In the genomic region with DNA sequence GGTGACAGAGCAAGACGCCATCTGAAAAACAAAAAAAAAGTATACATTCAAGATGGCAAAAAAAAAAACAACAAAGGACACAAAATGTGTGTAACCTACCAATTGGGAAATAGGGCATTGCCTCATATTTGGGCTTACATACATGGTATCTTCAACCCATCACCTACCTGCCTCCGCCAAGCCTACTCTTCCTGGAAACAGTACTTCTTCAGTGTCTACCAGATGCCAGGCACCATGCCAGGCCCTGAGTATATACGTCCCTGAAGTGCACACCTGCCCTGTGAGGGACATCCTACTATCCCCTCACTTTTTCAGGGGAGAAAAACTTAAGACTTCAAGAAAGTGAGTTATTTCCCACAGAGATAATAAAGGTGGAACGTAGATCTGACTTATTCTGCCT, we compare ENCODE assay signal across 11 cellular contexts.
DNase-seq lines count a peak whose midpoint lies in the region; ATAC-seq and TF ChIP-seq lines count a peak whose summit lies in the region.
"Had no signal": no experiment of that assay in that cellular context is flagged by ENCODE, and none has a peak within 500 bp of the region (broad histone marks: within the 10 kb centered on the region; RNA-seq: fewer than 3 reads in every experiment).

No MANE protein-coding gene starts in this region.

- no peak for ATAC-seq in HG03354 (IDR thresholded peaks at IDR 0.05; ENCODE audit: poor library complexity, severe bottlenecking, unreplicated experiment)
- ATAC-seq: naive thymus-derived CD8-positive, alpha-beta T cell had no signal

- H3K36me3 Mint-ChIP-seq in activated T-cell treated with anti-CD3 and anti-CD28 coated beads, Interleukin-2, amount 50 U/mL, for 24 hours (ENCODE audit: low read depth): peaks cover 4% of the 10 kb centered on the region
- H3K36me3 Mint-ChIP-seq: naive thymus-derived CD8-positive, alpha-beta T cell had no signal

- no peak for TF ChIP-seq POLR2A in tibial nerve (IDR thresholded peaks at IDR 0.05)

- H3K9ac ChIP-seq in mucosa of rectum (ENCODE audit: low read depth in 1 of 2, low read length in 2 of 2): no peak overlapping the region

- H3K4me3 Mint-ChIP-seq in activated T-cell treated with anti-CD3 and anti-CD28 coated beads, Interleukin-2, amount 50 U/mL, for 24 hours: no peak overlapping the region
- H3K4me3 Mint-ChIP-seq: naive thymus-derived CD8-positive, alpha-beta T cell had no signal

- H3K36me3 ChIP-seq in mucosa of rectum (ENCODE audit: control insufficient read depth in 2 of 2, insufficient read depth in 2 of 2, low read length in 2 of 2) (no peaks in the 10 kb centered on the region), tibial nerve (no peaks in the 10 kb centered on the region)

- no peak for TF ChIP-seq CTCF in tibial nerve (IDR thresholded peaks at IDR 0.05)

- H3K27me3 Mint-ChIP-seq in activated T-cell treated with anti-CD3 and anti-CD28 coated beads, Interleukin-2, amount 50 U/mL, for 24 hours: no peaks in the 10 kb centered on the region

- H3K27ac ChIP-seq in mucosa of rectum (ENCODE audit: low read depth in 2 of 2, low read length in 2 of 2) (peak overlapping the region; percentile 86 to 94), tibial nerve (peak overlapping the region in 3 of 4 donors; percentile 78 to 96 (median 89))

- DNase-seq in activated T-cell treated with anti-CD3 and anti-CD28 coated beads, Interleukin-2, amount 50 U/mL, for 24 hours: peak; percentile 22
- no peak for DNase-seq in activated T-cell treated with anti-CD3 and anti-CD28 coated beads for 4 hours
- peak; percentile 62 for DNase-seq in SHP77 treated with DMSO at 0.1 percent for 48 hours (lab: John Stamatoyannopoulos, UW)
- DNase-seq in tibial nerve (ENCODE audit: low spot score in 2 of 2): no peak
- DNase-seq in NOMO-1 treated with dmso at 0.1 percent for 144 hours (lab: John Stamatoyannopoulos, UW; ENCODE audit: unreplicated experiment): no peak
- DNase-seq in putamen (ENCODE audit: low spot score): no peak
- DNase-seq: C1 segment of cervical spinal cord; H7; naive thymus-derived CD8-positive, alpha-beta T cell had no signal

- H3K4me1 ChIP-seq in mucosa of rectum (ENCODE audit: control insufficient read depth in 2 of 2, insufficient read depth in 2 of 2, low read length in 2 of 2) (peaks cover 51 to 60% of the 10 kb centered on the region in 2 donors), tibial nerve (peaks cover 0 to 49% (median 43%) of the 10 kb centered on the region in 4 donors)

- peaks cover 72% of the 10 kb centered on the region for H3K4me1 Mint-ChIP-seq in activated T-cell treated with anti-CD3 and anti-CD28 coated beads, Interleukin-2, amount 50 U/mL, for 24 hours (ENCODE audit: low read depth)

- H3K27me3 ChIP-seq in mucosa of rectum (ENCODE audit: control insufficient read depth in 2 of 2, insufficient read depth in 2 of 2, low read length in 2 of 2) (no peaks in the 10 kb centered on the region), tibial nerve (no peaks in the 10 kb centered on the region)

- 87 to 94% methylated on average over 4 of the region's 4 CpGs for WGBS in tibial nerve, 2 donors

- H3K9me3 ChIP-seq in mucosa of rectum (ENCODE audit: control insufficient read depth in 2 of 2, low read length in 2 of 2): no peaks in the 10 kb centered on the region
- no peaks in the 10 kb centered on the region for H3K9me3 ChIP-seq in tibial nerve

- TF ChIP-seq EP300 in tibial nerve (IDR thresholded peaks at IDR 0.05): no peak

- no peaks in the 10 kb centered on the region for H3K9me3 Mint-ChIP-seq in activated T-cell treated with anti-CD3 and anti-CD28 coated beads, Interleukin-2, amount 50 U/mL, for 24 hours
- H3K9me3 Mint-ChIP-seq: naive thymus-derived CD8-positive, alpha-beta T cell had no signal

- no peak overlapping the region for H3K27ac Mint-ChIP-seq in activated T-cell treated with anti-CD3 and anti-CD28 coated beads, Interleukin-2, amount 50 U/mL, for 24 hours

- no peak overlapping the region for H3K4me3 ChIP-seq in mucosa of rectum (ENCODE audit: low read length in 2 of 2)
- H3K4me3 ChIP-seq in tibial nerve: no peak overlapping the region

Comparison
In these comparisons a context has a peak if more than half of its experiments do, and no peak if none do; other contexts are left out.
1. DNase-seq: peak in activated T-cell treated with anti-CD3 and anti-CD28 coated beads, Interleukin-2, amount 50 U/mL, for 24 hours (single experiment) and SHP77 treated with DMSO at 0.1 percent for 48 hours (single experiment); none in activated T-cell treated with anti-CD3 and anti-CD28 coated beads for 4 hours (single experiment), tibial nerve (0 of 2), NOMO-1 treated with dmso at 0.1 percent for 144 hours (single experiment) and putamen (single experiment).